30 cellular contexts compared by ENCODE assay signal in genomic region chrX:24317567-24317966, GRCh38. TPM values are rescaled to one million over a fixed set of nuclear protein-coding genes. Genes with fewer than 3 reads are reported as not detected.
A peak's percentile ranks its signal among the peaks of the same experiment; 100 is the strongest.
DNase-seq lines count a peak whose midpoint lies in the region; ATAC-seq, FAIRE-seq and TF ChIP-seq lines count a peak whose summit lies in the region.
"Had no signal": no experiment of that assay in that cellular context is flagged by ENCODE, and none has a peak within 500 bp of the region (broad histone marks: within the 10 kb centered on the region; RNA-seq: fewer than 3 reads in every experiment).

No MANE protein-coding gene starts in this region.

- no peaks in the 10 kb centered on the region for H3K79me2 ChIP-seq in SK-N-SH (ENCODE audit: insufficient read depth)
- H3K79me2 ChIP-seq in astrocyte (ENCODE audit: insufficient read depth, low read length): no peaks in the 10 kb centered on the region
- H3K79me2 ChIP-seq in mammary epithelial cell (ENCODE audit: insufficient read depth, low read length): no peaks in the 10 kb centered on the region

- H2AFZ ChIP-seq in SK-N-SH (ENCODE audit: low read depth) (no peak overlapping the region), astrocyte (ENCODE audit: low read depth, low read length) (no peak overlapping the region), mammary epithelial cell (ENCODE audit: low read depth, low read length) (no peak overlapping the region)

- no peaks in the 10 kb centered on the region for H3K36me3 Mint-ChIP-seq in astrocyte (ENCODE audit: low read depth, unreplicated experiment)
- H3K36me3 Mint-ChIP-seq: CD14-positive monocyte; CD4-positive, alpha-beta memory T cell; CD4-positive, CD25-positive, alpha-beta regulatory T cell; CD8-positive, alpha-beta memory T cell had no signal

- CTCF ChIA-PET in SK-N-SH (lab: Yijun Ruan, JAX) (interaction anchor here (0.7 to 1.3 kb wide), 2 partner anchors 12 to 78 kb away, joined by 3 read pairs; no protein-coding TSS in a partner anchor), mammary epithelial cell (lab: Charles Lee; ENCODE audit: low non-redundant PET) (no interaction called here)

- H3K27ac Mint-ChIP-seq in astrocyte (ENCODE audit: unreplicated experiment): no peak overlapping the region
- H3K27ac Mint-ChIP-seq: CD8-positive, alpha-beta memory T cell had no signal

- no peaks in the 10 kb centered on the region for H3K9me2 ChIP-seq in SK-N-SH

- H3K9me3 ChIP-seq in SK-N-SH: no peaks in the 10 kb centered on the region
- no peaks in the 10 kb centered on the region for H3K9me3 ChIP-seq in astrocyte (ENCODE audit: insufficient read depth, low read depth, low read length)
- H3K9me3 ChIP-seq in mammary epithelial cell (replicated peaks; ENCODE audit: insufficient read depth, low read length): no peaks in the 10 kb centered on the region
- H3K9me3 ChIP-seq: BE2C, BLaER1 had no signal

- peaks cover 5% of the 10 kb centered on the region for H3K27me3 Mint-ChIP-seq in astrocyte (ENCODE audit: low read depth, unreplicated experiment)
- H3K27me3 Mint-ChIP-seq: CD4-positive, alpha-beta memory T cell; CD4-positive, CD25-positive, alpha-beta regulatory T cell had no signal

- H3K4me3 ChIP-seq in SK-N-SH (ENCODE audit: low read depth in 2 of 2, low read length in 1 of 2) (no peak overlapping the region), astrocyte (ENCODE audit: insufficient read depth, low read depth, low read length) (no peak overlapping the region), mammary epithelial cell (replicated peaks in 1 of 3; ENCODE audit: insufficient read depth in 1 of 3, low read depth in 2 of 3, low read length in 3 of 3) (no peak overlapping the region)
- H3K4me3 ChIP-seq: BLaER1, GM12878 had no signal

- H3K9me3 Mint-ChIP-seq in astrocyte (ENCODE audit: unreplicated experiment): no peaks in the 10 kb centered on the region
- H3K9me3 Mint-ChIP-seq: CD4-positive, alpha-beta memory T cell; CD4-positive, CD25-positive, alpha-beta regulatory T cell; CD8-positive, alpha-beta memory T cell had no signal

- H3K9ac ChIP-seq in SK-N-SH (no peak overlapping the region), astrocyte (ENCODE audit: low read length) (no peak overlapping the region), mammary epithelial cell (ENCODE audit: insufficient read depth, low read length) (no peak overlapping the region)
- H3K9ac ChIP-seq: BLaER1 had no signal

- no peak overlapping the region for H3K4me2 ChIP-seq in SK-N-SH
- H3K4me2 ChIP-seq in astrocyte (ENCODE audit: low read length): no peak overlapping the region
- no peak overlapping the region for H3K4me2 ChIP-seq in mammary epithelial cell (ENCODE audit: insufficient read depth, low read depth, low read length)
- H3K4me2 ChIP-seq: BLaER1 had no signal

- H3K36me3 ChIP-seq in SK-N-SH (replicated peaks in 1 of 2; ENCODE audit: control insufficient read depth in 1 of 2, insufficient read depth in 2 of 2, low read length in 1 of 2) (no peaks in the 10 kb centered on the region), astrocyte (ENCODE audit: insufficient read depth, low read length) (no peaks in the 10 kb centered on the region), mammary epithelial cell (ENCODE audit: insufficient read depth, low read length) (no peaks in the 10 kb centered on the region)
- H3K36me3 ChIP-seq: BE2C, BLaER1 had no signal

- no TSS peak for BruUV-seq in mammary epithelial cell (replicated peaks; lab: Mats Ljungman, UMichigan)

- no peaks in the 10 kb centered on the region for H3F3A ChIP-seq in SK-N-SH (replicated peaks; ENCODE audit: insufficient read depth)

- no peaks in the 10 kb centered on the region for H3K4me1 ChIP-seq in SK-N-SH (ENCODE audit: control insufficient read depth in 1 of 2, insufficient read depth in 2 of 2, low read depth in 1 of 2, low read length in 1 of 2)
- H3K4me1 ChIP-seq in astrocyte (ENCODE audit: insufficient read depth, low read length): no peaks in the 10 kb centered on the region
- H3K4me1 ChIP-seq in mammary epithelial cell (ENCODE audit: insufficient read depth, low read length): no peaks in the 10 kb centered on the region
- H3K4me1 ChIP-seq: BE2C, BLaER1 had no signal

- no peak for TF ChIP-seq RAD21 in SK-N-SH (IDR thresholded peaks at IDR 0.05; ENCODE audit: low read length)

- H3K27me3 ChIP-seq in SK-N-SH (ENCODE audit: insufficient read depth) (no peaks in the 10 kb centered on the region; the same call in 1 of the 2 replicates), astrocyte (ENCODE audit: insufficient read depth, low read length) (no peaks in the 10 kb centered on the region), mammary epithelial cell (ENCODE audit: insufficient read depth, low read length) (no peaks in the 10 kb centered on the region)
- H3K27me3 ChIP-seq: BE2C, BLaER1 had no signal

- peak overlapping the region in 1 of 2 experiments; percentile 64; a peak in 1 of 4 replicates for H3K27ac ChIP-seq in SK-N-SH (ENCODE audit: low read depth in 2 of 2, low read length in 1 of 2)
- no peak overlapping the region for H3K27ac ChIP-seq in astrocyte (ENCODE audit: low read depth, low read length)
- no peak overlapping the region for H3K27ac ChIP-seq in mammary epithelial cell (ENCODE audit: insufficient read depth, low read depth, low read length)
- H3K27ac ChIP-seq: BLaER1 had no signal

- intact Hi-C loops in mammary epithelial cell (cut with micrococcal nuclease): no loop called here

- peak in 1 of 2 experiments; percentile 40; a peak in 1 of 4 replicates for TF ChIP-seq EP300 in SK-N-SH (IDR thresholded peaks at IDR 0.05; ENCODE audit: borderline replicate concordance in 1 of 2, low read depth in 1 of 2, low read length in 1 of 2)

- dilution Hi-C loops in mammary epithelial cell (cut with HindIII; ENCODE audit: low sequenced_read_pairs): no loop called here

- POLR2A ChIA-PET in SK-N-SH (lab: Yijun Ruan, JAX): no interaction called here

- no peaks in the 10 kb centered on the region for H4K20me1 ChIP-seq in SK-N-SH (ENCODE audit: insufficient read depth)
- no peaks in the 10 kb centered on the region for H4K20me1 ChIP-seq in astrocyte (ENCODE audit: insufficient read depth, low read length)
- no peaks in the 10 kb centered on the region for H4K20me1 ChIP-seq in mammary epithelial cell (ENCODE audit: insufficient read depth, low read length)
- H4K20me1 ChIP-seq: BLaER1 had no signal

- no peak for ATAC-seq in GM19328 (IDR thresholded peaks at IDR 0.05; ENCODE audit: unreplicated experiment)
- ATAC-seq: GM12878 had no signal

- in situ Hi-C loops in mammary epithelial cell (cut with MboI; ENCODE audit: low sequenced_read_pairs in 2 of 2): no loop called here

- DNase-seq in SK-N-SH (peak; percentile 61), astrocyte (ENCODE audit: low read depth) (no peak), NCI-H1930 (lab: John Stamatoyannopoulos, UW) (no peak), mammary epithelial cell (no peak)
- DNase-seq: 8988T; ACHN; BE2C; C1 segment of cervical spinal cord; CD4-positive, alpha-beta memory T cell; CD4-positive, CD25-positive, alpha-beta regulatory T cell; CD8-positive, alpha-beta memory T cell; COR-L47; DMS 273 treated with DMSO at 0.1 percent for 48 hours; DMS153; DMS53; DMS79; DND-41; EL; GDM1 had no signal

- H3K4me3 Mint-ChIP-seq in astrocyte (ENCODE audit: unreplicated experiment): no peak overlapping the region
- H3K4me3 Mint-ChIP-seq: CD14-positive monocyte; CD4-positive, alpha-beta memory T cell; CD4-positive, CD25-positive, alpha-beta regulatory T cell; CD8-positive, alpha-beta memory T cell had no signal

- H3K4me1 Mint-ChIP-seq in astrocyte (ENCODE audit: low read depth, unreplicated experiment): no peaks in the 10 kb centered on the region
- H3K4me1 Mint-ChIP-seq: CD14-positive monocyte; CD4-positive, alpha-beta memory T cell; CD4-positive, CD25-positive, alpha-beta regulatory T cell; CD8-positive, alpha-beta memory T cell had no signal

- TF ChIP-seq CTCF in SK-N-SH (IDR thresholded peaks at IDR 0.05) (no peak), astrocyte (IDR thresholded peaks at IDR 0.05; ENCODE audit: insufficient read depth, low read depth, low read length) (no peak), mammary epithelial cell (conservative IDR thresholded peaks at IDR 0.05 in 1 of 2, IDR thresholded peaks at IDR 0.05 in 1 of 2; ENCODE audit: extremely low read depth in 1 of 2, insufficient read depth in 1 of 2, low read depth in 1 of 2, low read length in 2 of 2) (no peak)

- FAIRE-seq in astrocyte (lab: Jason Lieb, UNC): peak; percentile 26
- FAIRE-seq: A204.1, GM12878, GM12892, GM18507 had no signal

- WGBS in SK-N-SH (ENCODE audit: low lambda C conversion rate): 11% methylated on average over 1 of the region's 1 CpG
- 14% methylated on average over 1 of the region's 1 CpG for WGBS in mammary epithelial cell (ENCODE audit: low coverage, missing lambda C conversion rate)

TF ChIP-seq in SK-N-SH, 30 proteins besides CTCF, POLR2A, EP300 and RAD21:
- peak; percentile 23 for TF ChIP-seq CHD2 (IDR thresholded peaks at IDR 0.05; ENCODE audit: low read length, partially characterized antibody)
- TF ChIP-seq RCOR1 (IDR thresholded peaks at IDR 0.05; ENCODE audit: low read length): 0 out of 2 replicates have a peak, but pooled peaks have one; percentile 47
- TF ChIP-seq MAX (IDR thresholded peaks at IDR 0.05; ENCODE audit: low read depth): no peak
- peak; percentile 72 for TF ChIP-seq GATA2 (CRISPR knock-in tag; IDR thresholded peaks at IDR 0.05)
TF ChIP-seq in SK-N-SH: peak in this region for 3.

RNA-seq across cellular contexts. Expression of gene SUPT20HL2, which starts 3.7 kb away (rescaled TPM):
- polyA plus RNA-seq in SK-N-SH (2012; rRNA removed): not detected in 2 replicates
- not detected in 2 replicates for polyA plus RNA-seq in SK-N-SH (2012; cell fraction: cytosol; rRNA removed)
- polyA plus RNA-seq in SK-N-SH (2012; cell fraction: nucleus; rRNA removed): not detected in 2 replicates
- total RNA-seq in astrocyte: not detected in 2 replicates
- total RNA-seq in mammary epithelial cell: not detected
- not detected for polyA plus RNA-seq in mammary epithelial cell
- polyA minus RNA-seq in mammary epithelial cell: not detected
- total RNA-seq: A673; CD4-positive, alpha-beta memory T cell; CD4-positive, CD25-positive, alpha-beta regulatory T cell; CD8-positive, alpha-beta memory T cell; Daoy; G401; GM12878 had no signal
- polyA plus RNA-seq: AG04450; CD14-positive monocyte; CD4-positive, alpha-beta memory T cell; CD4-positive, CD25-positive, alpha-beta regulatory T cell; CD8-positive, alpha-beta memory T cell; GM12878 had no signal

RNA-seq across cellular contexts. Expression of gene SUPT20HL1, which starts 42.9 kb away (rescaled TPM):
- polyA plus RNA-seq in SK-N-SH (2012; rRNA removed) (not detected in 2 replicates), mammary epithelial cell (not detected)
- not detected in 2 replicates for polyA plus RNA-seq in SK-N-SH (2012; cell fraction: cytosol; rRNA removed)
- polyA plus RNA-seq in SK-N-SH (2012; cell fraction: nucleus; rRNA removed): not detected in 2 replicates
- total RNA-seq in astrocyte (not detected in 2 replicates), mammary epithelial cell (not detected)
- not detected for polyA minus RNA-seq in mammary epithelial cell
- total RNA-seq: A673; CD4-positive, alpha-beta memory T cell; CD4-positive, CD25-positive, alpha-beta regulatory T cell; CD8-positive, alpha-beta memory T cell; Daoy; G401; GM12878 had no signal
- polyA plus RNA-seq: AG04450; CD14-positive monocyte; CD4-positive, alpha-beta memory T cell; CD4-positive, CD25-positive, alpha-beta regulatory T cell; GM12878 had no signal
